In the genomic region with DNA sequence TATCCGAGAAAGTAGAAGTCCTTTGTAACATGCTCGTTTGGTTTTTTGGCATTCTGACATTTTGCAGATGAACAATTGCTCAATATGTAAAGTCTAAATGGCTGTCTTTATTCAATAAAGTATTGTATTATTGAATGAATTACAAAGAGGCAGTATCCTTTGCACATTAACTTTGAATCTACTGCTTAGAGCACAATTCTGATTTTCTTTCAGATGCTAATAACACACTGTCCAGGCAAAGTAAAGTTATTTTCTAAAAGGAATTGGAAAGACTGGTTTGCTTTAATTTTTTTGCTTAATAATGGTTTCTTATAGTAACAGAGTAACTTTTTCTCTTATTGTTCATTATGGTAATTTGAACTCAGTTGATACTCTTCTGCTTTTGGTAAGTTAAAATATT, we compare ENCODE assay signal across 34 cellular contexts.
"Had no signal": no experiment of that assay in that cellular context is flagged by ENCODE, and none has a peak within 500 bp of the region (broad histone marks: within the 10 kb centered on the region; RNA-seq: fewer than 3 reads in every experiment).

No MANE protein-coding gene starts in this region.

- DNase-seq: Karpas-422, Kasumi-1, KBM-7, KG1, MG63, MM.1S, MV-4-11, NCI-H1048, NCI-H1092, NCI-H1092 treated with DMSO at 0.1 percent for 48 hours, NCI-H1105, NCI-H1105 treated with DMSO at 0.1 percent for 48 hours, NCI-H1417, NCI-H1417 treated with DMSO at 0.1 percent for 48 hours, NCI-H1436, NCI-H1436 treated with DMSO at 0.1 percent for 48 hours, NCI-H146, NCI-H1694, NCI-H1694 treated with DMSO at 0.1 percent for 48 hours, NCI-H187, NCI-H187 treated with DMSO at 0.1 percent for 48 hours, NCI-H1930, NCI-H2029, NCI-H2029 treated with DMSO at 0.1 percent for 48 hours, NCI-H2081, NCI-H2081 treated with DMSO at 0.1 percent for 48 hours, NCI-H2107, NCI-H2171, NCI-H2171 treated with DMSO at 0.1 percent for 48 hours, NCI-H2227 treated with DMSO at 0.1 percent for 48 hours, NCI-H226, NCI-H345, NCI-H446, NCI-H446 treated with DMSO at 0.1 percent for 48 hours had no signal
